In the genomic region with DNA sequence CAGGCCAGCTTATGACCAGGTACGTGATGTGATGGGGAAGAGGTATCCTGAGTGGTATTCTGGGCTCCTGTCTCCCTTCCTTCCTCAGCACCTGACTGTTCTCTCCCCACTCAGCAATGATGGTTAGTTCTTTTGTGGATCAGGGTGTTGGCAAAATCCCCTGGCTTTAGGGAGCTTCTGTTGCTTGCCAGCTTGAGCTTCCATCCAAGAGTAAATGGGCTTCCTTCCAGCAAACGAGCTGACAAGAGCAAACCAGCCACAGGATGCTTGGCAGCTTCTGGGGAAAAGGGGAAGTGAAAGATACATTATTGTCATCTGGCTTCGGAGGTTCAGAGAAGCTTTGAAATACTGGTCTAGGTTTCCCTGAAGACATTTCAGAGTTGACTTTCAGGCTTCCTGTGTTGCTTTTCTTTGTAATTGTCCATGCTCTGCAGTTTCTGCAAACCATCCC, we compare ENCODE assay signal across 8 cellular contexts. TPM values are rescaled to one million over a fixed set of nuclear protein-coding genes. Genes with fewer than 3 reads are reported as not detected.
A peak's percentile ranks its signal among the peaks of the same experiment; 100 is the strongest.
DNase-seq lines count a peak whose midpoint lies in the region; ATAC-seq and TF ChIP-seq lines count a peak whose summit lies in the region.

No MANE protein-coding gene starts in this region.

- H3K36me3 Mint-ChIP-seq in mesothelial cell of epicardium (peaks cover 2% of the 10 kb centered on the region), GM23338 (ENCODE audit: low read depth) (peaks cover 65% of the 10 kb centered on the region)

- no peaks in the 10 kb centered on the region for H3K79me2 ChIP-seq in OCI-LY7 (ENCODE audit: insufficient read depth, low read depth, low read length)
- H3K79me2 ChIP-seq in GM23338 (replicated peaks; ENCODE audit: insufficient read depth) = peaks cover 71% of the 10 kb centered on the region

- H3K4me2 ChIP-seq in OCI-LY7 (ENCODE audit: low read length) (peak overlapping the region; percentile 70), GM23338 (no peak overlapping the region)

- H3K4me3 Mint-ChIP-seq in mesothelial cell of epicardium (no peak overlapping the region), GM23338 (no peak overlapping the region)

- H2AFZ ChIP-seq in OCI-LY7 (ENCODE audit: low read length) (no peak overlapping the region), GM23338 (no peak overlapping the region)

- H3K4me1 Mint-ChIP-seq in mesothelial cell of epicardium = peaks cover 45% of the 10 kb centered on the region
- H3K4me1 Mint-ChIP-seq in GM23338 = peaks cover 39% of the 10 kb centered on the region

- H3K27ac ChIP-seq in OCI-LY7 (ENCODE audit: low read depth, low read length, poor library complexity, severe bottlenecking) (peak overlapping the region; percentile 36), GM23338 (ENCODE audit: low read depth) (no peak overlapping the region)

- peaks cover 35% of the 10 kb centered on the region for H3K27me3 Mint-ChIP-seq in mesothelial cell of epicardium (ENCODE audit: low read depth)
- peaks cover 16% of the 10 kb centered on the region for H3K27me3 Mint-ChIP-seq in GM23338 (ENCODE audit: insufficient read depth, low read depth, poor library complexity)

- peak; percentile 96 for DNase-seq in AG10803 (ENCODE audit: low read depth)
- DNase-seq in OCI-LY7 (ENCODE audit: low spot score) = peak; percentile 92
- peak; percentile 99 for DNase-seq in cerebellar cortex (ENCODE audit: low spot score)
- no peak for DNase-seq in mesothelial cell of epicardium (ENCODE audit: low spot score in 2 of 2, unreplicated experiment in 2 of 2)
- DNase-seq in GM23338 (ENCODE audit: low spot score) = no peak

- CTCF ChIA-PET in OCI-LY7 (lab: Charles Lee; ENCODE audit: unreplicated experiment) = interaction anchor here (1.1 kb wide), 1 partner anchor 49 kb away, joined by 3 read pairs; no protein-coding TSS in a partner anchor

- intact Hi-C loops in OCI-LY7 (cut with micrococcal nuclease; ENCODE audit: unreplicated experiment) = loop anchor here (1.0 to 2.0 kb wide), 3 partner anchors 26 to 147 kb away; no protein-coding TSS in a partner anchor

- peaks cover 49% of the 10 kb centered on the region for H3K4me1 ChIP-seq in OCI-LY7 (ENCODE audit: insufficient read depth, low read length, poor library complexity, severe bottlenecking)
- H3K4me1 ChIP-seq in GM23338 (ENCODE audit: insufficient read depth) = peaks cover 27% of the 10 kb centered on the region

- H3K9me3 Mint-ChIP-seq in mesothelial cell of epicardium (no peaks in the 10 kb centered on the region), GM23338 (peaks cover 3% of the 10 kb centered on the region; the same call in 1 of the 3 replicates)

- TF ChIP-seq CTCF in AG10803 (conservative IDR thresholded peaks at IDR 0.05; ENCODE audit: low read length) (no peak), OCI-LY7 (conservative IDR thresholded peaks at IDR 0.05; ENCODE audit: low read length) (no peak), mesothelial cell of epicardium (IDR thresholded peaks at IDR 0.05; ENCODE audit: unreplicated experiment) (no peak), GM23338 (conservative IDR thresholded peaks at IDR 0.05; ENCODE audit: low read depth in 2 of 2) (no peak)

- no TSS peak for BruUV-seq in OCI-LY7 (replicated peaks; lab: Mats Ljungman, UMichigan)

- H3K27ac Mint-ChIP-seq in mesothelial cell of epicardium = peak overlapping the region; percentile 8
- H3K27ac Mint-ChIP-seq in GM23338 = no peak overlapping the region

- peaks cover 20% of the 10 kb centered on the region for H3K27me3 ChIP-seq in GM23338 (ENCODE audit: insufficient read depth)

- H3K36me3 ChIP-seq in OCI-LY7 (ENCODE audit: insufficient read depth, low read length) (no peaks in the 10 kb centered on the region), GM23338 (ENCODE audit: insufficient read depth) (peaks cover 19% of the 10 kb centered on the region)

- H4K20me1 ChIP-seq in OCI-LY7 (ENCODE audit: insufficient read depth, low read length) = no peaks in the 10 kb centered on the region
- H4K20me1 ChIP-seq in GM23338 (replicated peaks; ENCODE audit: insufficient read depth) = peaks cover 10% of the 10 kb centered on the region

- POLR2A ChIA-PET in OCI-LY7 (lab: Charles Lee) = interaction anchor here (0.7 to 1.5 kb wide), 8 partner anchors 9 to 1111 kb away, joined by 3 to 4 read pairs (median 3); no protein-coding TSS in a partner anchor

- ATAC-seq in GM18867 (IDR thresholded peaks at IDR 0.05; ENCODE audit: unreplicated experiment) (peak; percentile 39), HG03064 (IDR thresholded peaks at IDR 0.05; ENCODE audit: low read depth, unreplicated experiment) (peak; percentile 29), GM23338 (no peak), HG03025 (IDR thresholded peaks at IDR 0.05; ENCODE audit: low FRiP score, unreplicated experiment) (no peak)

- H3K4me3 ChIP-seq in AG10803 (ENCODE audit: low read length) (peak overlapping the region; percentile 23), OCI-LY7 (ENCODE audit: low read depth, low read length, poor library complexity, severe bottlenecking) (peak overlapping the region; percentile 20), GM23338 (no peak overlapping the region)

- no peaks in the 10 kb centered on the region for H3K9me2 ChIP-seq in OCI-LY7 (ENCODE audit: insufficient read depth, low read length)
- H3K9me2 ChIP-seq in GM23338 (ENCODE audit: insufficient read depth) = no peaks in the 10 kb centered on the region

- peaks cover 7% of the 10 kb centered on the region; the same call in 1 of the 2 replicates for H3F3A ChIP-seq in GM23338 (replicated peaks; ENCODE audit: low read depth)

- no peaks in the 10 kb centered on the region for H3K9me3 ChIP-seq in OCI-LY7 (ENCODE audit: low read length)

TF ChIP-seq in GM23338, 12 proteins besides CTCF, POLR2A, EP300 and RAD21:
- TF ChIP-seq NANOG (IDR thresholded peaks at IDR 0.05; ENCODE audit: borderline replicate concordance) = no peak
- no peak for TF ChIP-seq JUNB (IDR thresholded peaks at IDR 0.05; ENCODE audit: unreplicated experiment)
- no peak for TF ChIP-seq POLR2AphosphoS5 (IDR thresholded peaks at IDR 0.05; ENCODE audit: low read depth)
- TF ChIP-seq ZNF114 (CRISPR knock-in tag; IDR thresholded peaks at IDR 0.05) = no peak
- TF ChIP-seq EZH2 (IDR thresholded peaks at IDR 0.05; ENCODE audit: low read depth, unreplicated experiment) = no peak
- no peak for TF ChIP-seq ZNF331 (CRISPR knock-in tag; IDR thresholded peaks at IDR 0.05; ENCODE audit: low read depth)
- TF ChIP-seq, protein P1, sequence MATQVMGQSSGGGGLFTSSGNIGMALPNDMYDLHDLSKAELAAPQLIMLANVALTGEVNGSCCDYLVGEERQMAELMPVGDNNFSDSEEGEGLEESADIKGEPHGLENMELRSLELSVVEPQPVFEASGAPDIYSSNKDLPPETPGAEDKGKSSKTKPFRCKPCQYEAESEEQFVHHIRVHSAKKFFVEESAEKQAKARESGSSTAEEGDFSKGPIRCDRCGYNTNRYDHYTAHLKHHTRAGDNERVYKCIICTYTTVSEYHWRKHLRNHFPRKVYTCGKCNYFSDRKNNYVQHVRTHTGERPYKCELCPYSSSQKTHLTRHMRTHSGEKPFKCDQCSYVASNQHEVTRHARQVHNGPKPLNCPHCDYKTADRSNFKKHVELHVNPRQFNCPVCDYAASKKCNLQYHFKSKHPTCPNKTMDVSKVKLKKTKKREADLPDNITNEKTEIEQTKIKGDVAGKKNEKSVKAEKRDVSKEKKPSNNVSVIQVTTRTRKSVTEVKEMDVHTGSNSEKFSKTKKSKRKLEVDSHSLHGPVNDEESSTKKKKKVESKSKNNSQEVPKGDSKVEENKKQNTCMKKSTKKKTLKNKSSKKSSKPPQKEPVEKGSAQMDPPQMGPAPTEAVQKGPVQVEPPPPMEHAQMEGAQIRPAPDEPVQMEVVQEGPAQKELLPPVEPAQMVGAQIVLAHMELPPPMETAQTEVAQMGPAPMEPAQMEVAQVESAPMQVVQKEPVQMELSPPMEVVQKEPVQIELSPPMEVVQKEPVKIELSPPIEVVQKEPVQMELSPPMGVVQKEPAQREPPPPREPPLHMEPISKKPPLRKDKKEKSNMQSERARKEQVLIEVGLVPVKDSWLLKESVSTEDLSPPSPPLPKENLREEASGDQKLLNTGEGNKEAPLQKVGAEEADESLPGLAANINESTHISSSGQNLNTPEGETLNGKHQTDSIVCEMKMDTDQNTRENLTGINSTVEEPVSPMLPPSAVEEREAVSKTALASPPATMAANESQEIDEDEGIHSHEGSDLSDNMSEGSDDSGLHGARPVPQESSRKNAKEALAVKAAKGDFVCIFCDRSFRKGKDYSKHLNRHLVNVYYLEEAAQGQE (IDR thresholded peaks at IDR 0.05; ENCODE audit: unreplicated experiment) = no peak
- TF ChIP-seq ETS1 (IDR thresholded peaks at IDR 0.05) = no peak
- no peak for TF ChIP-seq EZH2phosphoT487 (IDR thresholded peaks at IDR 0.05; ENCODE audit: unreplicated experiment)

RNA-seq across cellular contexts. Expression of gene DUSP5, which starts 5.2 kb away (rescaled TPM):
- total RNA-seq in OCI-LY7 (2014; rRNA removed; shearing (Covaris generic)) = 0.06 and 0.08 TPM in 2 replicates
- total RNA-seq in OCI-LY7 (2022) = 0.28 and 0.97 TPM in 2 replicates
- total RNA-seq in mesothelial cell of epicardium = 14.8 to 16.0 TPM (median 16.0 TPM) in 3 replicates
- 35.0 and 35.9 TPM in 2 replicates for total RNA-seq in GM23338 (2014; rRNA removed; shearing (Covaris generic))
- polyA plus RNA-seq in GM23338 (2016; fragmentation: Nextera tagmentation; extraction: Ambion mirVana) = 10.8 and 15.4 TPM in 2 replicates

Comparison
In these comparisons a context has a peak if more than half of its experiments do, and no peak if none do; other contexts are left out.
1. DNase-seq: peak in AG10803 (single experiment), OCI-LY7 (single experiment) and cerebellar cortex (single experiment); none in mesothelial cell of epicardium (0 of 2) and GM23338 (single experiment).
2. ATAC-seq: peak in GM18867 (single experiment) and HG03064 (single experiment); none in GM23338 (single experiment) and HG03025 (single experiment).